ENCODE assay signal across 8 cellular contexts in genomic region chr1:29124366-29125236, GRCh38. TPM values are rescaled to one million over a fixed set of nuclear protein-coding genes. Genes with fewer than 3 reads are reported as not detected.
A peak's percentile ranks its signal among the peaks of the same experiment; 100 is the strongest.
DNase-seq lines count a peak whose midpoint lies in the region; ATAC-seq, FAIRE-seq and TF ChIP-seq lines count a peak whose summit lies in the region.

No MANE protein-coding gene starts in this region.

- H3K4me2 ChIP-seq in BLaER1 treated with 17β-estradiol and CSF1 and Interleukin-3, amounts not matched to agents 10 nM and 100 nM = peak overlapping the region; percentile 75 to 98 (median 96)
- H3K4me2 ChIP-seq in HepG2 (ENCODE audit: low read depth, low read length) = peak overlapping the region; percentile 96

- CTCF ChIA-PET in activated CD4-positive, alpha-beta T cell treated with anti-CD3 and anti-CD28 coated beads for 36 hours (lab: Charles Lee) = interaction anchor here (0.5 to 1.2 kb wide), 6 partner anchors 11 to 1594 kb away, joined by 3 to 5 read pairs (median 3); no protein-coding TSS in a partner anchor
- CTCF ChIA-PET in HepG2 (lab: Yijun Ruan, JAX; ENCODE audit: low intra/inter-chr PET ratio, low total read pairs) = no interaction called here

- TSS peak; percentile 78 for BruUV-seq in HepG2 (replicated peaks; lab: Mats Ljungman, UMichigan)

- H3K9ac ChIP-seq in BLaER1 treated with 17β-estradiol and CSF1 and Interleukin-3, amounts not matched to agents 10 nM and 100 nM = peak overlapping the region; percentile 24 to 74 (median 67); a peak in 20 of 22 replicates
- H3K9ac ChIP-seq in HUES64 (ENCODE audit: low read depth, low read length) (peak overlapping the region; percentile 70), colonic mucosa (ENCODE audit: low read depth in 2 of 2, low read length in 2 of 2) (peak overlapping the region; percentile 34 to 79), HepG2 (ENCODE audit: insufficient read depth, low read depth, low read length) (peak overlapping the region; percentile 75)

- DNase-seq in activated CD4-positive, alpha-beta T cell treated with anti-CD3 and anti-CD28 coated beads for 36 hours = peak; percentile 79
- DNase-seq in colonic mucosa = peak; percentile 63
- DNase-seq in HepG2 (ENCODE audit: low spot score) = peak; percentile 56
- DNase-seq in stimulated activated CD4-positive, alpha-beta T cell treated with anti-CD3 and anti-CD28 coated beads, TNF-alpha, amount 100 ng/mL, for 48 hours (ENCODE audit: low read depth in 3 of 3) = peak; percentile 41 to 66 (median 54)
- no peak for DNase-seq in occipital lobe (lab: John Stamatoyannopoulos, UW)

- peaks cover 20 to 37% (median 31%) of the 10 kb centered on the region in 10 experiments; a peak in 19 of 20 replicates for H3K4me1 ChIP-seq in BLaER1 treated with 17β-estradiol and CSF1 and Interleukin-3, amounts not matched to agents 10 nM and 100 nM
- H3K4me1 ChIP-seq in HUES64 (ENCODE audit: insufficient read depth, low read length) = peaks cover 10% of the 10 kb centered on the region; the same call in 1 of the 2 replicates
- peaks cover 11% of the 10 kb centered on the region for H3K4me1 ChIP-seq in colonic mucosa
- peaks cover 22% of the 10 kb centered on the region for H3K4me1 ChIP-seq in HepG2 (ENCODE audit: insufficient read depth, low read length)

- no peaks in the 10 kb centered on the region for H3K9me3 ChIP-seq in BLaER1 treated with 17β-estradiol and CSF1 and Interleukin-3, amounts not matched to agents 10 nM and 100 nM (replicated peaks in 1 of 11)
- H3K9me3 ChIP-seq in HUES64 (ENCODE audit: insufficient read depth, low read depth, low read length) (no peaks in the 10 kb centered on the region), colonic mucosa (no peaks in the 10 kb centered on the region), HepG2 (ENCODE audit: low read length) (no peaks in the 10 kb centered on the region)

- no peak overlapping the region for H2AFZ ChIP-seq in HepG2 (ENCODE audit: low read length)

- H4K20me1 ChIP-seq in BLaER1 treated with 17β-estradiol and CSF1 and Interleukin-3, amounts not matched to agents 10 nM and 100 nM = peaks cover 0 to 58% (median 45%) of the 10 kb centered on the region in 11 experiments; a peak in 19 of 22 replicates
- no peaks in the 10 kb centered on the region for H4K20me1 ChIP-seq in HepG2 (ENCODE audit: insufficient read depth, low read length)

- POLR2A ChIA-PET in activated CD4-positive, alpha-beta T cell treated with anti-CD3 and anti-CD28 coated beads for 36 hours (lab: Charles Lee) = interaction anchor here (0.6 to 2.0 kb wide), 3 partner anchors 216 to 476 kb away, joined by 3 to 5 read pairs (median 4); partner anchors contain the start of gene RNU11
- POLR2A ChIA-PET in HepG2 (lab: Yijun Ruan, JAX) = interaction anchor here (1.0 to 2.5 kb wide), 10 partner anchors 8 to 62 kb away, joined by 3 to 24 read pairs (median 4); partner anchors contain the start of gene SRSF4

- H3K36me3 ChIP-seq in BLaER1 treated with 17β-estradiol and CSF1 and Interleukin-3, amounts not matched to agents 10 nM and 100 nM = peaks cover 0 to 6% (median 0%) of the 10 kb centered on the region in 11 experiments; a peak in 1 of 22 replicates
- H3K36me3 ChIP-seq in HUES64 (ENCODE audit: insufficient read depth, low read length) (no peaks in the 10 kb centered on the region), colonic mucosa (no peaks in the 10 kb centered on the region), HepG2 (replicated peaks in 1 of 2; ENCODE audit: control insufficient read depth in 1 of 2, insufficient read depth in 2 of 2, low read length in 2 of 2) (no peaks in the 10 kb centered on the region)

- TF ChIP-seq EP300 in HepG2 (IDR thresholded peaks at IDR 0.05; ENCODE audit: low read depth in 2 of 2, low read length in 2 of 2) = 0 out of 4 replicates have a peak, but pooled peaks of 1 of the 2 experiments have one; percentile 14
- no peak for TF ChIP-seq EP300 in HepG2 (CRISPR knock-in tag; IDR thresholded peaks at IDR 0.05; ENCODE audit: borderline replicate concordance)

- H3K9me3 Mint-ChIP-seq in activated CD4-positive, alpha-beta T cell treated with anti-CD3 and anti-CD28 coated beads for 36 hours (ENCODE audit: low read depth) = no peaks in the 10 kb centered on the region

- peaks cover 67 to 92% (median 88%) of the 10 kb centered on the region in 11 experiments for H3K27me3 ChIP-seq in BLaER1 treated with 17β-estradiol and CSF1 and Interleukin-3, amounts not matched to agents 10 nM and 100 nM
- H3K27me3 ChIP-seq in HUES64 (ENCODE audit: insufficient read depth, low read length) (peaks cover 52% of the 10 kb centered on the region), colonic mucosa (peaks cover 45% of the 10 kb centered on the region), HepG2 (ENCODE audit: control insufficient read depth in 1 of 2, insufficient read depth in 2 of 2, low read length in 2 of 2) (peaks cover 2 to 11% of the 10 kb centered on the region in 2 experiments; a peak in 2 of 5 replicates)

- TF ChIP-seq CTCF in colonic mucosa (IDR thresholded peaks at IDR 0.05) (peak; percentile 42), HepG2 (CRISPR knock-in tag; IDR thresholded peaks at IDR 0.05) (peak; percentile 66)

- H3K27ac ChIP-seq in BLaER1 treated with 17β-estradiol and CSF1 and Interleukin-3, amounts not matched to agents 10 nM and 100 nM = no peak overlapping the region
- H3K27ac ChIP-seq in HUES64 (ENCODE audit: low read depth, low read length) (peak overlapping the region; percentile 90; the same call in 1 of the 2 replicates), colonic mucosa (peak overlapping the region; percentile 80), HepG2 (ENCODE audit: extremely low read length, insufficient read depth, low read length) (peak overlapping the region; percentile 13)

- H3K27ac Mint-ChIP-seq in activated CD4-positive, alpha-beta T cell treated with anti-CD3 and anti-CD28 coated beads for 36 hours = no peak overlapping the region

- ATAC-seq in activated CD4-positive, alpha-beta T cell treated with anti-CD3 and anti-CD28 coated beads for 36 hours = peak; percentile 62
- ATAC-seq in HepG2 = peak; percentile 74
- no peak for ATAC-seq in HG03095 (IDR thresholded peaks at IDR 0.05; ENCODE audit: unreplicated experiment)

- FAIRE-seq in HepG2 (lab: Jason Lieb, UNC) = no peak

- H3K4me3 ChIP-seq in BLaER1 treated with 17β-estradiol and CSF1 and Interleukin-3, amounts not matched to agents 10 nM and 100 nM = peak overlapping the region; percentile 52 to 79 (median 68)
- H3K4me3 ChIP-seq in HUES64 (ENCODE audit: low read length) (peak overlapping the region; percentile 54), colonic mucosa (peak overlapping the region; percentile 51), HepG2 (replicated peaks in 1 of 3; ENCODE audit: insufficient read depth in 1 of 3, low read depth in 2 of 3, low read length in 3 of 3) (peak overlapping the region; percentile 76 to 89 (median 85))

- H3K79me2 ChIP-seq in HepG2 (ENCODE audit: insufficient read depth, low read length) = no peaks in the 10 kb centered on the region

- in situ Hi-C loops in HepG2 (cut with HindIII; ENCODE audit: extremely low pct_ligation_motif_present, low pct_unique_long_range_greater_than_20kb) = loop anchor here (10.0 kb wide), 1 partner anchor 240 kb away; no protein-coding TSS in a partner anchor

- H3K27me3 Mint-ChIP-seq in activated CD4-positive, alpha-beta T cell treated with anti-CD3 and anti-CD28 coated beads for 36 hours = peaks cover 12% of the 10 kb centered on the region

- H3K4me1 Mint-ChIP-seq in activated CD4-positive, alpha-beta T cell treated with anti-CD3 and anti-CD28 coated beads for 36 hours = peaks cover 2% of the 10 kb centered on the region

- intact Hi-C loops in activated CD4-positive, alpha-beta T cell treated with anti-CD3 and anti-CD28 coated beads for 36 hours (cut with DNase I, micrococcal nuclease) = loop anchor here (1.0 to 5.0 kb wide), 6 partner anchors 58 to 237 kb away; partner anchors contain the start of gene SRSF4 (in 1 of the 2)
- intact Hi-C loops in colonic mucosa (cut with DNase I) (loop anchor here (5.0 to 10.0 kb wide), 3 partner anchors 50 to 242 kb away; no protein-coding TSS in a partner anchor), HepG2 (cut with micrococcal nuclease; ENCODE audit: unreplicated experiment) (loop anchor here (1.0 to 10.0 kb wide), 2 partner anchors 22 to 240 kb away; no protein-coding TSS in a partner anchor)

- peak overlapping the region; percentile 65 for H3K4me3 Mint-ChIP-seq in activated CD4-positive, alpha-beta T cell treated with anti-CD3 and anti-CD28 coated beads for 36 hours

- no peak for TF ChIP-seq RAD21 in HepG2 (CRISPR knock-in tag; IDR thresholded peaks at IDR 0.05)

- TF ChIP-seq POLR2A in HepG2 (IDR thresholded peaks at IDR 0.05; ENCODE audit: insufficient read depth in 1 of 2, low read depth in 2 of 2, low read length in 2 of 2) = peak; percentile 21 to 27; a peak in 2 of 4 replicates

- H3K36me3 Mint-ChIP-seq in activated CD4-positive, alpha-beta T cell treated with anti-CD3 and anti-CD28 coated beads for 36 hours (ENCODE audit: low read depth) = no peaks in the 10 kb centered on the region

- 7% methylated on average over 85 of the region's 85 CpGs for WGBS in HUES64
- WGBS in HepG2 (ENCODE audit: low lambda C conversion rate) = 0% methylated on average over 2 of the region's 85 CpGs

RNA-seq across cellular contexts. Expression of gene TMEM200B, which starts 0.9 kb away (rescaled TPM):
- 3.9 TPM for polyA plus RNA-seq in HUES64 (2013, experiment 1 of 2)
- 5.0 TPM for polyA plus RNA-seq in HUES64 (2013, experiment 2 of 2)
- total RNA-seq in activated CD4-positive, alpha-beta T cell treated with anti-CD3 and anti-CD28 coated beads for 36 hours = 1 to 10 TPM; 1.1 TPM
- total RNA-seq in colonic mucosa = 1 to 10 TPM; 1.5 to 3.3 TPM
- 0.72 and 1.1 TPM in 2 replicates for total RNA-seq in HepG2 (2016; rRNA removed; fragmentation: Illumina TruSeq; extraction: Trizol)
- total RNA-seq in HepG2 (2016; cell fraction: cytosol; rRNA removed; fragmentation: Illumina TruSeq; extraction: Trizol; ENCODE audit: low read depth) = 0.18 and 0.20 TPM in 2 replicates
- total RNA-seq in HepG2 (2016; cell fraction: insoluble cytoplasmic fraction; rRNA removed; fragmentation: Illumina TruSeq; extraction: Trizol) = 0.48 and 1.0 TPM in 2 replicates
- total RNA-seq in HepG2 (2016; cell fraction: membrane; rRNA removed; fragmentation: Illumina TruSeq; extraction: Trizol) = 0.59 and 0.96 TPM in 2 replicates
- total RNA-seq in HepG2 (2016; cell fraction: nucleus; rRNA removed; fragmentation: Illumina TruSeq; extraction: Trizol) = 0.66 and 1.2 TPM in 2 replicates
- polyA plus RNA-seq in HepG2 (2011; rRNA removed) = 1.1 and 1.4 TPM in 2 replicates
- polyA plus RNA-seq in HepG2 (2011; cell fraction: cytosol; rRNA removed) = 0.88 and 1.1 TPM in 2 replicates
- 1.6 and 1.7 TPM in 2 replicates for polyA plus RNA-seq in HepG2 (2011; cell fraction: nucleus; rRNA removed)
- polyA plus RNA-seq in HepG2 (2012) = 0.44 and 1.1 TPM in 2 replicates
- polyA plus RNA-seq in HepG2 (2016; cell fraction: cytosol; fragmentation: Illumina TruSeq; extraction: Trizol; ENCODE audit: low read depth) = 0.28 and 0.41 TPM in 2 replicates
- polyA plus RNA-seq in HepG2 (2016; cell fraction: insoluble cytoplasmic fraction; fragmentation: Illumina TruSeq; extraction: Trizol; ENCODE audit: low read depth) = 0.66 and 0.93 TPM in 2 replicates
- polyA plus RNA-seq in HepG2 (2016; cell fraction: membrane; fragmentation: Illumina TruSeq; extraction: Trizol; ENCODE audit: low read depth) = 0.68 and 0.86 TPM in 2 replicates
- 1.7 and 2.1 TPM in 2 replicates for polyA plus RNA-seq in HepG2 (2016; cell fraction: nucleus; fragmentation: Illumina TruSeq; extraction: Trizol; ENCODE audit: insufficient read depth, low read depth)
- 0.12 and 1.2 TPM in 2 replicates for polyA minus RNA-seq in HepG2 (2011; rRNA and poly(A)+ RNA removed; ENCODE audit: low replicate concordance)
- 0.40 and 0.53 TPM in 2 replicates for polyA minus RNA-seq in HepG2 (2011; cell fraction: cytosol; rRNA and poly(A)+ RNA removed)
- polyA minus RNA-seq in HepG2 (2011; cell fraction: nucleus; rRNA and poly(A)+ RNA removed) = 0.39 and 0.75 TPM in 2 replicates
- 0.94 TPM for total RNA-seq in occipital lobe

RNA-seq across cellular contexts. Expression of gene SRSF4, which starts 57.1 kb away (rescaled TPM):
- 56.7 TPM for polyA plus RNA-seq in HUES64 (2013, experiment 1 of 2)
- polyA plus RNA-seq in HUES64 (2013, experiment 2 of 2) = 67.7 TPM
- 100 to 1,000 TPM; 129 to 147 TPM for total RNA-seq in activated CD4-positive, alpha-beta T cell treated with anti-CD3 and anti-CD28 coated beads for 36 hours
- total RNA-seq in colonic mucosa = 10 to 100 TPM; 86.3 to 90.3 TPM
- total RNA-seq in HepG2 (2016; rRNA removed; fragmentation: Illumina TruSeq; extraction: Trizol) = 43.3 and 50.9 TPM in 2 replicates
- 16.9 and 18.2 TPM in 2 replicates for total RNA-seq in HepG2 (2016; cell fraction: cytosol; rRNA removed; fragmentation: Illumina TruSeq; extraction: Trizol; ENCODE audit: low read depth)
- 37.8 and 52.5 TPM in 2 replicates for total RNA-seq in HepG2 (2016; cell fraction: insoluble cytoplasmic fraction; rRNA removed; fragmentation: Illumina TruSeq; extraction: Trizol)
- 21.7 and 23.1 TPM in 2 replicates for total RNA-seq in HepG2 (2016; cell fraction: membrane; rRNA removed; fragmentation: Illumina TruSeq; extraction: Trizol)
- total RNA-seq in HepG2 (2016; cell fraction: nucleus; rRNA removed; fragmentation: Illumina TruSeq; extraction: Trizol) = 41.4 and 44.1 TPM in 2 replicates
- 37.7 and 39.5 TPM in 2 replicates for polyA plus RNA-seq in HepG2 (2011; rRNA removed)
- polyA plus RNA-seq in HepG2 (2011; cell fraction: cytosol; rRNA removed) = 28.7 and 37.6 TPM in 2 replicates
- 63.6 and 88.4 TPM in 2 replicates for polyA plus RNA-seq in HepG2 (2011; cell fraction: nucleus; rRNA removed)
- 47.7 and 72.7 TPM in 2 replicates for polyA plus RNA-seq in HepG2 (2012)
- polyA plus RNA-seq in HepG2 (2016; cell fraction: cytosol; fragmentation: Illumina TruSeq; extraction: Trizol; ENCODE audit: low read depth) = 5.4 and 6.5 TPM in 2 replicates
- 69.2 and 77.8 TPM in 2 replicates for polyA plus RNA-seq in HepG2 (2016; cell fraction: insoluble cytoplasmic fraction; fragmentation: Illumina TruSeq; extraction: Trizol; ENCODE audit: low read depth)
- polyA plus RNA-seq in HepG2 (2016; cell fraction: membrane; fragmentation: Illumina TruSeq; extraction: Trizol; ENCODE audit: low read depth) = 13.8 and 15.1 TPM in 2 replicates
- polyA plus RNA-seq in HepG2 (2016; cell fraction: nucleus; fragmentation: Illumina TruSeq; extraction: Trizol; ENCODE audit: insufficient read depth, low read depth) = 159 and 173 TPM in 2 replicates
- 13.5 and 27.4 TPM in 2 replicates for polyA minus RNA-seq in HepG2 (2011; rRNA and poly(A)+ RNA removed; ENCODE audit: low replicate concordance)
- 14.2 and 17.5 TPM in 2 replicates for polyA minus RNA-seq in HepG2 (2011; cell fraction: cytosol; rRNA and poly(A)+ RNA removed)
- 56.5 and 56.9 TPM in 2 replicates for polyA minus RNA-seq in HepG2 (2011; cell fraction: nucleus; rRNA and poly(A)+ RNA removed)
- 38.4 TPM for total RNA-seq in occipital lobe

Comparison
In these comparisons a context has a peak if more than half of its experiments do, and no peak if none do; other contexts are left out.
1. H3K27ac ChIP-seq: peak in HUES64 (single experiment), colonic mucosa (single experiment) and HepG2 (single experiment); none in BLaER1 treated with 17β-estradiol and CSF1 and Interleukin-3, amounts not matched to agents 10 nM and 100 nM (0 of 11).
2. Peak in every context shown above with its lines, with median percentiles within 50 percentile points of each other: H3K4me3 ChIP-seq and H3K9ac ChIP-seq.